In the genomic region with DNA sequence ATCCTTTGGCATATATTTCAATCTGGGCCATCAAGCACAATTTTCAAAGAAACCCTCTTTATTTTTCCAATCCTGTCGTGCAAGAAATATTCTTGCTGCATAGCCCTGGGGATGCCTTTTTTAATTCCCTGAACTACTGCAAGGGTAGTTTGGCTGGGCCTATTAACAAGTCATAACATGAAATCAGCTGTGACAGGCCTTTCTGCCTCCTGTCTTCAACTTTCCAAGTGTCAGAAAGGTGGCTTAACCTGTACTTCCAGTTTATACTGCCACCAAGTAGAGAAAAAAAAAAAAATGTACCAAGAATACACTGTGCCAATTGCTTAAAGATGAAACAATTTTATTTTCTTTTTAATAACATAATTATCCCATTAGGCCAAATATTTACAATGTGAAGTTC, we compare ENCODE assay signal across 17 cellular contexts. TPM values are rescaled to one million over a fixed set of nuclear protein-coding genes. Genes with fewer than 3 reads are reported as not detected.
DNase-seq lines count a peak whose midpoint lies in the region; ATAC-seq, FAIRE-seq and TF ChIP-seq lines count a peak whose summit lies in the region.
"Had no signal": no experiment of that assay in that cellular context is flagged by ENCODE, and none has a peak within 500 bp of the region (broad histone marks: within the 10 kb centered on the region; RNA-seq: fewer than 3 reads in every experiment).

No MANE protein-coding gene starts in this region.

- no peak for ATAC-seq in naive thymus-derived CD8-positive, alpha-beta T cell

- H3K36me3 Mint-ChIP-seq in naive thymus-derived CD8-positive, alpha-beta T cell = no peaks in the 10 kb centered on the region

- POLR2A ChIA-PET in naive thymus-derived CD8-positive, alpha-beta T cell (lab: Charles Lee) = no interaction called here

- H3K36me3 ChIP-seq in bronchial epithelial cell (ENCODE audit: control insufficient read depth, insufficient read depth, low read length) (no peaks in the 10 kb centered on the region), mucosa of rectum (ENCODE audit: control insufficient read depth in 2 of 2, insufficient read depth in 2 of 2, low read length in 2 of 2) (no peaks in the 10 kb centered on the region), brain microvascular endothelial cell (replicated peaks) (no peaks in the 10 kb centered on the region)
- H3K36me3 ChIP-seq: SJSA1 had no signal

- no peak overlapping the region for H3K27ac Mint-ChIP-seq in naive thymus-derived CD8-positive, alpha-beta T cell
- H3K27ac Mint-ChIP-seq: activated B cell treated with CpG ODN at 0.5 μM for 24 hours; activated T-helper 2 cell treated with anti-CD3 and anti-CD28 coated beads, Interferon-gamma antibody, Interleukin-2, Interleukin-4, amounts not matched to agents 10 μg/mL and 5 μg/mL and 100 μg/mL, durations not matched to agents 14 hours and 24 hours and 36 hours had no signal

- no peaks in the 10 kb centered on the region for H3K27me3 ChIP-seq in bronchial epithelial cell (ENCODE audit: control insufficient read depth, insufficient read depth, low read length)
- no peaks in the 10 kb centered on the region for H3K27me3 ChIP-seq in mucosa of rectum (ENCODE audit: control insufficient read depth in 2 of 2, insufficient read depth in 2 of 2, low read length in 2 of 2)
- no peaks in the 10 kb centered on the region for H3K27me3 ChIP-seq in brain microvascular endothelial cell (replicated peaks)
- H3K27me3 ChIP-seq: dorsolateral prefrontal cortex, SJSA1 had no signal

- H3K9ac ChIP-seq in mucosa of rectum (ENCODE audit: low read depth in 1 of 2, low read length in 2 of 2) = no peak overlapping the region

- no peaks in the 10 kb centered on the region for H3K27me3 Mint-ChIP-seq in naive thymus-derived CD8-positive, alpha-beta T cell
- H3K27me3 Mint-ChIP-seq: activated B cell treated with CpG ODN at 0.5 μM for 24 hours had no signal

- H3K4me1 Mint-ChIP-seq in naive thymus-derived CD8-positive, alpha-beta T cell = no peaks in the 10 kb centered on the region
- H3K4me1 Mint-ChIP-seq: activated B cell treated with CpG ODN at 0.5 μM for 24 hours had no signal

- no peak overlapping the region for H3K4me3 ChIP-seq in bronchial epithelial cell (ENCODE audit: low read depth, low read length)
- no peak overlapping the region for H3K4me3 ChIP-seq in mucosa of rectum (ENCODE audit: low read length in 2 of 2)
- H3K4me3 ChIP-seq in brain microvascular endothelial cell (ENCODE audit: low read depth, low read length) = no peak overlapping the region
- H3K4me3 ChIP-seq: dorsolateral prefrontal cortex, SJSA1 had no signal

- H3K9me3 ChIP-seq in mucosa of rectum (ENCODE audit: control insufficient read depth in 2 of 2, low read length in 2 of 2) = no peaks in the 10 kb centered on the region
- H3K9me3 ChIP-seq: SJSA1 had no signal

- H3K9me3 Mint-ChIP-seq in naive thymus-derived CD8-positive, alpha-beta T cell = no peaks in the 10 kb centered on the region
- H3K9me3 Mint-ChIP-seq: activated B cell treated with CpG ODN at 0.5 μM for 24 hours; activated T-helper 2 cell treated with anti-CD3 and anti-CD28 coated beads, Interferon-gamma antibody, Interleukin-2, Interleukin-4, amounts not matched to agents 10 μg/mL and 5 μg/mL and 100 μg/mL, durations not matched to agents 14 hours and 24 hours and 36 hours had no signal

- in situ Hi-C loops in brain microvascular endothelial cell (cut with HindIII; ENCODE audit: low pct_ligation_motif_present, low sequenced_read_pairs) = no loop called here

- DNase-seq in NCI-H748 (lab: John Stamatoyannopoulos, UW; ENCODE audit: unreplicated experiment) (peak; percentile 3), NCI-H748 treated with DMSO at 0.1 percent for 48 hours (lab: John Stamatoyannopoulos, UW) (no peak), bronchial epithelial cell (ENCODE audit: low read depth) (peak; percentile 94), brain microvascular endothelial cell (no peak), pons (ENCODE audit: low spot score) (no peak), ecto neural progenitor cell (ENCODE audit: low spot score) (no peak)
- no peak for DNase-seq in naive thymus-derived CD8-positive, alpha-beta T cell
- DNase-seq: activated B cell treated with CpG ODN at 0.5 μM for 24 hours; dorsolateral prefrontal cortex; MM.1S; NCI-H2029; NCI-H524 treated with DMSO at 0.1 percent for 48 hours; stimulated activated CD4-positive, alpha-beta T cell treated with anti-CD3 and anti-CD28 coated beads, Interleukin-4, amount 100 ng/mL, for 1 hour; T-helper 2 cell had no signal

- H3K4me3 Mint-ChIP-seq in naive thymus-derived CD8-positive, alpha-beta T cell = no peak overlapping the region
- H3K4me3 Mint-ChIP-seq: activated B cell treated with CpG ODN at 0.5 μM for 24 hours had no signal

- H3K27ac ChIP-seq in mucosa of rectum (ENCODE audit: low read depth in 2 of 2, low read length in 2 of 2) (peak overlapping the region; percentile 49 to 80), brain microvascular endothelial cell (no peak overlapping the region)
- H3K27ac ChIP-seq: dorsolateral prefrontal cortex, SJSA1 had no signal

- H3K4me1 ChIP-seq in mucosa of rectum (ENCODE audit: control insufficient read depth in 2 of 2, insufficient read depth in 2 of 2, low read length in 2 of 2) = peaks cover 5 to 28% of the 10 kb centered on the region in 2 donors
- H3K4me1 ChIP-seq: SJSA1 had no signal

- FAIRE-seq in bronchial epithelial cell (lab: Jason Lieb, UNC) = no peak

- TF ChIP-seq CTCF in bronchial epithelial cell (IDR thresholded peaks at IDR 0.05; ENCODE audit: insufficient read depth, low read length, severe bottlenecking) = no peak
- TF ChIP-seq CTCF in brain microvascular endothelial cell (IDR thresholded peaks at IDR 0.05; ENCODE audit: low read depth, low read length, missing control alignments) = no peak

RNA-seq across cellular contexts. Expression of a gene that starts 32.4 kb away (rescaled TPM):
- total RNA-seq in bronchial epithelial cell = 64.5 and 75.0 TPM in 2 replicates
- 10 to 100 TPM; 38.6 to 56.3 TPM for total RNA-seq in naive thymus-derived CD8-positive, alpha-beta T cell
- 10 to 100 TPM; 33.3 to 74.3 (median 43.0) TPM for polyA plus RNA-seq in naive thymus-derived CD8-positive, alpha-beta T cell

Comparison
In these comparisons a context has a peak if more than half of its experiments do, and no peak if none do; other contexts are left out.
1. DNase-seq: peak in NCI-H748 (single experiment) and bronchial epithelial cell (single experiment); none in NCI-H748 treated with DMSO at 0.1 percent for 48 hours (single experiment), brain microvascular endothelial cell (single experiment), naive thymus-derived CD8-positive, alpha-beta T cell (0 of 10), pons (single experiment) and ecto neural progenitor cell (single experiment).